Comparison of ENCODE assay signal across 8 cellular contexts in genomic region chr22:36329217-36330078, GRCh38. TPM values are rescaled to one million over a fixed set of nuclear protein-coding genes. Genes with fewer than 3 reads are reported as not detected.
A peak's percentile ranks its signal among the peaks of the same experiment; 100 is the strongest.
DNase-seq lines count a peak whose midpoint lies in the region; ATAC-seq and TF ChIP-seq lines count a peak whose summit lies in the region.

No MANE protein-coding gene starts in this region.

- H4K20me1 ChIP-seq in OCI-LY1 (ENCODE audit: insufficient read depth, low read length) = no peaks in the 10 kb centered on the region

- 15% methylated on average over 13 to 16 of the region's 24 CpGs for WGBS in esophagus squamous epithelium, 2 donors

- H3K4me3 ChIP-seq in OCI-LY1 (ENCODE audit: low read depth, low read length, poor library complexity, severe bottlenecking) (peak overlapping the region; percentile 26), esophagus squamous epithelium (peak overlapping the region in 3 of 4 donors; percentile 7 to 41 (median 10))

- H3K4me3 Mint-ChIP-seq in activated T-cell treated with anti-CD3 and anti-CD28 coated beads, Interleukin-2, amount 50 U/mL, for 24 hours = peak overlapping the region; percentile 83
- peak overlapping the region; percentile 38 for H3K4me3 Mint-ChIP-seq in neural crest cell

- H3K9ac ChIP-seq in OCI-LY1 (ENCODE audit: low read length) = peak overlapping the region; percentile 93

- H3K27me3 Mint-ChIP-seq in activated T-cell treated with anti-CD3 and anti-CD28 coated beads, Interleukin-2, amount 50 U/mL, for 24 hours = no peaks in the 10 kb centered on the region
- H3K27me3 Mint-ChIP-seq in neural crest cell (ENCODE audit: low read depth) = no peaks in the 10 kb centered on the region

- no peaks in the 10 kb centered on the region for H3K9me2 ChIP-seq in OCI-LY1 (ENCODE audit: low read depth, low read length)

- H3K27me3 ChIP-seq in OCI-LY1 (ENCODE audit: insufficient read depth, low read length) (no peaks in the 10 kb centered on the region), esophagus squamous epithelium (no peaks in the 10 kb centered on the region)

- H3K4me1 Mint-ChIP-seq in activated T-cell treated with anti-CD3 and anti-CD28 coated beads, Interleukin-2, amount 50 U/mL, for 24 hours (ENCODE audit: low read depth) = peaks cover 84% of the 10 kb centered on the region
- H3K4me1 Mint-ChIP-seq in neural crest cell = peaks cover 66% of the 10 kb centered on the region

- H3K27ac ChIP-seq in OCI-LY1 (ENCODE audit: low read depth, low read length, poor library complexity, severe bottlenecking) (peak overlapping the region; percentile 99), esophagus squamous epithelium (peak overlapping the region; percentile 92 to 100 (median 98))

- intact Hi-C loops in esophagus squamous epithelium (cut with DNase I) = loop anchor here (5.0 kb wide), 1 partner anchor 58 kb away; the partner anchor contains the start of gene MYH9

- H3K36me3 ChIP-seq in OCI-LY1 (ENCODE audit: insufficient read depth, low read length) (peaks cover 80% of the 10 kb centered on the region), esophagus squamous epithelium (peaks cover 13 to 42% (median 23%) of the 10 kb centered on the region in 3 donors)

- no peak for ATAC-seq in HG03432 (IDR thresholded peaks at IDR 0.05; ENCODE audit: unreplicated experiment)

- H3K79me2 ChIP-seq in OCI-LY1 (ENCODE audit: insufficient read depth, low read length) = 0 out of 2 replicates have a peak, but pooled peaks cover 6% of the 10 kb centered on the region

- DNase-seq in activated T-cell treated with anti-CD3 and anti-CD28 coated beads, Interleukin-2, amount 50 U/mL, for 24 hours = peak; percentile 86
- DNase-seq in esophagus squamous epithelium (lab: John Stamatoyannopoulos, UW) (no peak), neural crest cell (ENCODE audit: low read depth, low spot score) (no peak), stromal cell of bone marrow (ENCODE audit: low read depth) (peak; percentile 70), NCI-H1930 (lab: John Stamatoyannopoulos, UW) (no peak)

- peaks cover 7% of the 10 kb centered on the region; the same call in 1 of the 2 replicates for H3F3A ChIP-seq in OCI-LY1 (ENCODE audit: insufficient read depth, low read length)

- no peaks in the 10 kb centered on the region for H3K9me3 Mint-ChIP-seq in activated T-cell treated with anti-CD3 and anti-CD28 coated beads, Interleukin-2, amount 50 U/mL, for 24 hours
- H3K9me3 Mint-ChIP-seq in neural crest cell = no peaks in the 10 kb centered on the region

- TF ChIP-seq CTCF in OCI-LY1 (IDR thresholded peaks at IDR 0.05; ENCODE audit: low read length) = no peak
- no peak for TF ChIP-seq CTCF in esophagus squamous epithelium (IDR thresholded peaks at IDR 0.05)
- TF ChIP-seq CTCF in neural crest cell (conservative IDR thresholded peaks at IDR 0.05) = no peak

- TF ChIP-seq POLR2A in GM15510 (IDR thresholded peaks at IDR 0.05; ENCODE audit: borderline replicate concordance, extremely low read depth, insufficient read length) (peak; percentile 17), esophagus squamous epithelium (IDR thresholded peaks at IDR 0.05) (peak in 2 of 4 donors; percentile 38 to 52)

- H2AFZ ChIP-seq in OCI-LY1 (ENCODE audit: low read length) = no peak overlapping the region

- H3K4me1 ChIP-seq in OCI-LY1 (ENCODE audit: insufficient read depth, low read length, severe bottlenecking) (peaks cover 67% of the 10 kb centered on the region), esophagus squamous epithelium (peaks cover 86 to 100% (median 94%) of the 10 kb centered on the region in 3 donors)

- peak overlapping the region; percentile 75 for H3K4me2 ChIP-seq in OCI-LY1 (ENCODE audit: low read length)

- peaks cover 99% of the 10 kb centered on the region for H3K36me3 Mint-ChIP-seq in activated T-cell treated with anti-CD3 and anti-CD28 coated beads, Interleukin-2, amount 50 U/mL, for 24 hours (ENCODE audit: low read depth)
- peaks cover 8% of the 10 kb centered on the region for H3K36me3 Mint-ChIP-seq in neural crest cell (ENCODE audit: low read depth)

- H3K9me3 ChIP-seq in OCI-LY1 (ENCODE audit: low read length) = no peaks in the 10 kb centered on the region
- no peaks in the 10 kb centered on the region for H3K9me3 ChIP-seq in esophagus squamous epithelium

- peak overlapping the region; percentile 100 for H3K27ac Mint-ChIP-seq in activated T-cell treated with anti-CD3 and anti-CD28 coated beads, Interleukin-2, amount 50 U/mL, for 24 hours
- peak overlapping the region; percentile 87 for H3K27ac Mint-ChIP-seq in neural crest cell (ENCODE audit: unreplicated experiment)

RNA-seq across cellular contexts. Expression of gene MYH9, which starts 58.3 kb away (rescaled TPM):
- 100 to 1,000 TPM; 216 to 339 (median 246) TPM for total RNA-seq in esophagus squamous epithelium
- 160 and 171 TPM in 2 replicates for total RNA-seq in neural crest cell

Comparison
In these comparisons a context has a peak if more than half of its experiments do, and no peak if none do; other contexts are left out.
1. DNase-seq: peak in activated T-cell treated with anti-CD3 and anti-CD28 coated beads, Interleukin-2, amount 50 U/mL, for 24 hours (single experiment) and stromal cell of bone marrow (single experiment); none in esophagus squamous epithelium (single experiment), neural crest cell (single experiment) and NCI-H1930 (0 of 2).